8 cellular contexts compared by ENCODE assay signal in the genomic region with DNA sequence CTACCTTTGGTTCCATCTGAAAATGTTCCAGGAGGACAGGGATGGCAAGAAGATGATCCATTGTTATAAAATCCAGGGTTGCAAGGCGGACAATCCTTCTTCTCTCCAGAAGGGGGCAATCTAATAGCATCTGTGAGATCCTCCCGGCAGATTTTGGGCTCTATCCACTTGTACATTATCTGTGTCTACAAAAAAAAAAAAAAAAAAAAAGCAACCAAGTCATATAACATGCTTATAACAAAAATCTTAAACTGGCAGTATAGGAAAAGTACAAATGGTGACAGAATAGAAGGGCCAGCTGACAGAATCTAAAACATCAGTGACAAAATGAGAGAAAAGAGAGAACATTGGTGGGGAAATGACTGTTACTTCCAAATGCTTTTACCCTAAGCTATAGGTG.
DNase-seq lines count a peak whose midpoint lies in the region; ATAC-seq and TF ChIP-seq lines count a peak whose summit lies in the region.

No MANE protein-coding gene starts in this region.

- TF ChIP-seq CTCF in astrocyte of the spinal cord (IDR thresholded peaks at IDR 0.05; ENCODE audit: low read depth, low read length) = peak; percentile 76

- in situ Hi-C loops in astrocyte of the spinal cord (cut with HindIII; ENCODE audit: low sequenced_read_pairs) = no loop called here

- ATAC-seq in GM18499 (IDR thresholded peaks at IDR 0.05; ENCODE audit: insufficient read depth, unreplicated experiment) = peak; percentile 60
- peak; percentile 67 for ATAC-seq in HG03354 (IDR thresholded peaks at IDR 0.05; ENCODE audit: poor library complexity, severe bottlenecking, unreplicated experiment)
- ATAC-seq in HG03039 (IDR thresholded peaks at IDR 0.05; ENCODE audit: unreplicated experiment) = no peak
- no peak for ATAC-seq in GM21825 (IDR thresholded peaks at IDR 0.05; ENCODE audit: unreplicated experiment)

- DNase-seq in COLO829 (ENCODE audit: low spot score) = peak; percentile 73
- DNase-seq in NCI-H774 (lab: John Stamatoyannopoulos, UW) = peak; percentile 13
- DNase-seq in astrocyte of the spinal cord (ENCODE audit: low read depth, low spot score) = peak; percentile 44
- peak; percentile 48 for DNase-seq in kidney tubule cell (ENCODE audit: low spot score)

- H3K4me3 ChIP-seq in astrocyte of the spinal cord (ENCODE audit: low read depth, low read length) = no peak overlapping the region

Comparison
In these comparisons a context has a peak if more than half of its experiments do, and no peak if none do; other contexts are left out.
1. DNase-seq: peak in every context shown above with its lines; median percentile 73 in COLO829; 48 in kidney tubule cell; 44 in astrocyte of the spinal cord; 13 in NCI-H774.
2. ATAC-seq: peak in GM18499 (single experiment) and HG03354 (single experiment); none in HG03039 (single experiment) and GM21825 (single experiment).